Comparison of ENCODE assay signal across 19 cellular contexts in the genomic region with DNA sequence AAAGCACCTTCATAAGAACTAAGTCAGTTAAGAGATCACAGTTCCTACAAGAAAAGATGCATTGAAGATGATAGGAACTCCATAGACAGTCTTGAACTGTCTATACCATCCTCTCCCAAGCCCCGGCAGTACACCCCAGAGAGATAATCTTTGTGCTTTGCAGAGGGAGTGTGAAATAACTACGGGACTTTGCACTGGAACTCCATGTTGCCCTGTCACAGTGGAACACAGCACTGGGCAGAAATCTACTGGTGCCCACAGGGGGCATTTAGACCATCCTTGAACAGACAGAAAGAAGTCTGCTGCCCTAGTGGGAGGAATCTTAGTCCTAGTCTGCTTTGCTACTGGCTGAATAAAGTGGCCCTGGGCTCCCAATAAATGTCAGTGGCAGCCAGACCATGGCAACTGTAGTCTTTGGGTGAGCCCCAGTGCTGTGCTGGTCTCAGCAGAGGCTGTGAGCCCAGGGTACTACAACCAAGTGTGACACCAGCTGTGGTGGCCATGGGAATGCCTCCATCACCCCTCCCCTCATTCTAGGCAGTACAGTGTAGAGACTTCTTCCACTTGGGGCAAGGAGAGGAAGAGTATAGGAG.
A peak's percentile ranks its signal among the peaks of the same experiment; 100 is the strongest.
DNase-seq lines count a peak whose midpoint lies in the region; ATAC-seq and TF ChIP-seq lines count a peak whose summit lies in the region.
"Had no signal": no experiment of that assay in that cellular context is flagged by ENCODE, and none has a peak within 500 bp of the region (broad histone marks: within the 10 kb centered on the region; RNA-seq: fewer than 3 reads in every experiment).

No MANE protein-coding gene starts in this region.

- no peak for TF ChIP-seq EP300 in gastroesophageal sphincter (IDR thresholded peaks at IDR 0.05)

- no peak overlapping the region for H2AFZ ChIP-seq in DND-41 (ENCODE audit: low read depth, low read length)
- H2AFZ ChIP-seq: PC-9 had no signal

- no peak overlapping the region for H3K27ac ChIP-seq in DND-41 (ENCODE audit: low read length)
- H3K27ac ChIP-seq in gastroesophageal sphincter: no peak overlapping the region
- H3K27ac ChIP-seq: BLaER1 treated with 17β-estradiol and CSF1 and Interleukin-3, amounts not matched to agents 10 nM and 100 nM; PC-9; stomach; tibial artery had no signal

- 0 out of 3 replicates have a peak, but pooled peaks have one; percentile 7 for ATAC-seq in DND-41 (ENCODE audit: insufficient read depth, low read depth)
- ATAC-seq in GM19324 (IDR thresholded peaks at IDR 0.05; ENCODE audit: low FRiP score, unreplicated experiment): peak; percentile 7
- ATAC-seq in HG03159 (IDR thresholded peaks at IDR 0.05; ENCODE audit: unreplicated experiment): peak; percentile 15
- ATAC-seq in left colon: peak; percentile 41
- no peak for ATAC-seq in gastroesophageal sphincter
- ATAC-seq: sciatic nerve had no signal

- peaks cover 2% of the 10 kb centered on the region for H3K9me3 ChIP-seq in DND-41 (ENCODE audit: insufficient read depth, low read length, severe bottlenecking)
- peaks cover 0 to 6% (median 0%) of the 10 kb centered on the region in 3 donors for H3K9me3 ChIP-seq in gastroesophageal sphincter
- H3K9me3 ChIP-seq: tibial artery had no signal

- TF ChIP-seq POLR2A in gastroesophageal sphincter (IDR thresholded peaks at IDR 0.05): no peak

- peaks cover 11% of the 10 kb centered on the region; the same call in 1 of the 2 replicates for H4K20me1 ChIP-seq in DND-41 (ENCODE audit: insufficient read depth, low read length)

- no peaks in the 10 kb centered on the region for H3K27me3 ChIP-seq in DND-41 (ENCODE audit: insufficient read depth, low read length, poor library complexity)
- no peaks in the 10 kb centered on the region for H3K27me3 ChIP-seq in gastroesophageal sphincter
- H3K27me3 ChIP-seq: BLaER1 treated with 17β-estradiol and CSF1 and Interleukin-3, amounts not matched to agents 10 nM and 100 nM; stomach; tibial artery had no signal

- peaks cover 3% of the 10 kb centered on the region; the same call in 1 of the 2 replicates for H3K79me2 ChIP-seq in DND-41 (ENCODE audit: insufficient read depth, low read length)

- H3K4me2 ChIP-seq in DND-41 (ENCODE audit: insufficient read depth, low read length): no peak overlapping the region
- H3K4me2 ChIP-seq: BLaER1 treated with 17β-estradiol and CSF1 and Interleukin-3, amounts not matched to agents 10 nM and 100 nM; PC-9 had no signal

- H3K4me3 ChIP-seq in DND-41 (ENCODE audit: low read depth in 1 of 2, low read length in 2 of 2) (no peak overlapping the region), gastroesophageal sphincter (no peak overlapping the region)
- H3K4me3 ChIP-seq: BLaER1 treated with 17β-estradiol and CSF1 and Interleukin-3, amounts not matched to agents 10 nM and 100 nM; PC-9; stomach; tibial artery had no signal

- 100% methylated on average over 1 to 2 of the region's 2 CpGs for WGBS in gastroesophageal sphincter (ENCODE audit: low coverage in 1 of 2), 2 donors

- TF ChIP-seq CTCF in DND-41 (IDR thresholded peaks at IDR 0.05; ENCODE audit: borderline replicate concordance, extremely low read depth, low read length, poor library complexity, severe bottlenecking) (no peak), gastroesophageal sphincter (IDR thresholded peaks at IDR 0.05) (no peak)

- H3K36me3 ChIP-seq in DND-41 (ENCODE audit: insufficient read depth, low read length): peaks cover 24% of the 10 kb centered on the region
- peaks cover 0 to 19% of the 10 kb centered on the region in 2 donors for H3K36me3 ChIP-seq in gastroesophageal sphincter

- H3K4me1 ChIP-seq in DND-41 (ENCODE audit: insufficient read depth, low read length) (no peaks in the 10 kb centered on the region), gastroesophageal sphincter (no peaks in the 10 kb centered on the region)
- H3K4me1 ChIP-seq: BLaER1 treated with 17β-estradiol and CSF1 and Interleukin-3, amounts not matched to agents 10 nM and 100 nM; tibial artery had no signal

- no peak for DNase-seq in DND-41
- DNase-seq in left colon: no peak
- DNase-seq in NCI-H1694 treated with DMSO at 0.1 percent for 48 hours (lab: John Stamatoyannopoulos, UW): no peak
- no peak for DNase-seq in GDM1 (lab: John Stamatoyannopoulos, UW)
- no peak for DNase-seq in hippocampal formation (lab: John Stamatoyannopoulos, UW)
- DNase-seq: activated effector memory CD4-positive, alpha-beta T cell treated with Interleukin-2 at 50 U/mL for 16 hours; activated naive CD8-positive, alpha-beta T cell treated with anti-CD3 and anti-CD28 coated beads, Interleukin-2, amount 10 ng/mL, durations not matched to agents 7 days and 5 days; cerebellar nuclear complex; DMS79 treated with DMSO at 0.1 percent for 48 hours; GOT3; NCI-H1417 treated with DMSO at 0.1 percent for 48 hours; tibial artery had no signal

- H3K9ac ChIP-seq in DND-41 (ENCODE audit: low read depth, low read length): no peak overlapping the region
- H3K9ac ChIP-seq: BLaER1 treated with 17β-estradiol and CSF1 and Interleukin-3, amounts not matched to agents 10 nM and 100 nM had no signal

- intact Hi-C loops in left colon (cut with DNase I, micrococcal nuclease): no loop called here
